ENCODE assay signal across 25 cellular contexts in genomic region chr2:147487286-147487979, GRCh38.
DNase-seq lines count a peak whose midpoint lies in the region; ATAC-seq and TF ChIP-seq lines count a peak whose summit lies in the region.
"Had no signal": no experiment of that assay in that cellular context is flagged by ENCODE, and none has a peak within 500 bp of the region (broad histone marks: within the 10 kb centered on the region; RNA-seq: fewer than 3 reads in every experiment).

No MANE protein-coding gene starts in this region.

- TF ChIP-seq EP300 in gastroesophageal sphincter (IDR thresholded peaks at IDR 0.05) = no peak

- 85 to 86% methylated on average over 1 to 2 of the region's 3 CpGs for WGBS in gastroesophageal sphincter (ENCODE audit: low coverage in 1 of 2), 2 donors
- 50 to 75% (median 61%) methylated on average over 3 of the region's 3 CpGs for WGBS in spleen, 5 donors

- POLR2A ChIA-PET in HEK293 (lab: Yijun Ruan, JAX) = no interaction called here

- no peak for TF ChIP-seq CTCF in HEK293 (tag by site-specific recombination; IDR thresholded peaks at IDR 0.05)
- no peak for TF ChIP-seq CTCF in VCaP (conservative IDR thresholded peaks at IDR 0.05)
- TF ChIP-seq CTCF in nephron (IDR thresholded peaks at IDR 0.05; ENCODE audit: unreplicated experiment in 3 of 3) = no peak
- TF ChIP-seq CTCF in gastroesophageal sphincter (IDR thresholded peaks at IDR 0.05) = no peak
- no peak for TF ChIP-seq CTCF in spleen (IDR thresholded peaks at IDR 0.05 in 8 of 11, conservative IDR thresholded peaks at IDR 0.05 in 3 of 11)

- H3K36me3 Mint-ChIP-seq in nephron (ENCODE audit: low read depth) = no peaks in the 10 kb centered on the region
- H3K36me3 Mint-ChIP-seq: CD4-positive, CD25-positive, alpha-beta regulatory T cell; natural killer cell treated with Interleukin-12 subunit alpha and Interleukin-12 subunit beta and Interleukin-15 and Interleukin-18, amount 100 ng/mL, for 72 hours had no signal

- intact Hi-C loops in spleen (cut with DNase I; ENCODE audit: low total_unique reads) = no loop called here

- CTCF ChIA-PET in HEK293 (lab: Yijun Ruan, JAX) = interaction anchor here (0.7 to 1.0 kb wide), 2 partner anchors 9 to 84 kb away, joined by 3 to 5 read pairs; no protein-coding TSS in a partner anchor

- H3K36me3 ChIP-seq in HEK293 (ENCODE audit: control insufficient read depth in 2 of 2, insufficient read depth in 1 of 2, low read length in 2 of 2) = no peaks in the 10 kb centered on the region
- H3K36me3 ChIP-seq in gastroesophageal sphincter = no peaks in the 10 kb centered on the region
- no peaks in the 10 kb centered on the region for H3K36me3 ChIP-seq in spleen
- H3K36me3 ChIP-seq: adrenal gland, pancreas, right atrium auricular region had no signal

- H3K4me3 Mint-ChIP-seq in nephron = peak overlapping the region in 1 of 3 experiments; percentile 19
- H3K4me3 Mint-ChIP-seq: activated CD4-positive, alpha-beta T cell treated with anti-CD3 and anti-CD28 coated beads, Interleukin-2, amount 10 ng/mL, durations not matched to agents 24 days and 14 days; CD4-positive, CD25-positive, alpha-beta regulatory T cell; effector memory CD8-positive, alpha-beta T cell; natural killer cell treated with Interleukin-12 subunit alpha and Interleukin-12 subunit beta and Interleukin-15 and Interleukin-18, amount 100 ng/mL, for 72 hours; stimulated activated naive CD8-positive, alpha-beta T cell treated with anti-CD3 and anti-CD28 coated beads, Interleukin-15, Interleukin-2, amounts not matched to agents 100 ng/mL and 50 ng/mL, for 24 hours had no signal

- DNase-seq in NCI-H146 treated with DMSO at 0.1 percent for 48 hours (lab: John Stamatoyannopoulos, UW; ENCODE audit: unreplicated experiment) (peak; percentile 52), AG20443 (ENCODE audit: low spot score) (no peak), spleen (no peak)
- DNase-seq: activated CD4-positive, alpha-beta T cell treated with anti-CD3 and anti-CD28 coated beads, Interleukin-2, amount 10 ng/mL, durations not matched to agents 24 days and 14 days; activated naive CD4-positive, alpha-beta T cell treated with Interleukin-2 at 50 U/mL for 16 hours; activated T-cell treated with anti-CD3 and anti-CD28 coated beads, Interleukin-2, amount 50 U/mL, for 48 hours; adrenal gland; CD4-positive, CD25-positive, alpha-beta regulatory T cell; effector memory CD8-positive, alpha-beta T cell; foreskin melanocyte; GOT3; KG1; left ventricle myocardium superior; MM.1S; pancreas; stimulated activated CD4-positive, alpha-beta T cell treated with anti-CD3 and anti-CD28 coated beads, Interleukin-12 subunit alpha, Interleukin-12 subunit beta, amount 100 ng/mL, for 4 hours had no signal

- peak overlapping the region; percentile 21 to 80 (median 57) for H3K27ac Mint-ChIP-seq in nephron
- H3K27ac Mint-ChIP-seq: activated CD4-positive, alpha-beta T cell treated with anti-CD3 and anti-CD28 coated beads, Interleukin-2, amount 10 ng/mL, durations not matched to agents 24 days and 14 days; CD4-positive, CD25-positive, alpha-beta regulatory T cell; effector memory CD8-positive, alpha-beta T cell; natural killer cell treated with Interleukin-12 subunit alpha and Interleukin-12 subunit beta and Interleukin-15 and Interleukin-18, amount 100 ng/mL, for 72 hours; stimulated activated naive CD8-positive, alpha-beta T cell treated with anti-CD3 and anti-CD28 coated beads, Interleukin-15, Interleukin-2, amounts not matched to agents 100 ng/mL and 50 ng/mL, for 24 hours had no signal

- TF ChIP-seq POLR2A in gastroesophageal sphincter (IDR thresholded peaks at IDR 0.05) (no peak), spleen (IDR thresholded peaks at IDR 0.05) (no peak)

- peaks cover 6% of the 10 kb centered on the region; the same call in 1 of the 2 replicates for H3K4me1 ChIP-seq in HEK293 (ENCODE audit: control insufficient read depth, insufficient read depth, low read length)
- peaks cover 0 to 10% (median 0%) of the 10 kb centered on the region in 3 donors for H3K4me1 ChIP-seq in gastroesophageal sphincter
- peaks cover 0 to 5% (median 0%) of the 10 kb centered on the region in 6 donors for H3K4me1 ChIP-seq in spleen
- H3K4me1 ChIP-seq: adrenal gland, pancreas, right atrium auricular region had no signal

- H3K4me3 ChIP-seq in HEK293 (ENCODE audit: low read depth, low read length) (no peak overlapping the region), gastroesophageal sphincter (no peak overlapping the region), spleen (no peak overlapping the region)
- H3K4me3 ChIP-seq: adrenal gland, pancreas, right atrium auricular region had no signal

- H3K9me3 Mint-ChIP-seq in nephron = no peaks in the 10 kb centered on the region
- H3K9me3 Mint-ChIP-seq: natural killer cell treated with Interleukin-12 subunit alpha and Interleukin-12 subunit beta and Interleukin-15 and Interleukin-18, amount 100 ng/mL, for 72 hours; stimulated activated naive CD8-positive, alpha-beta T cell treated with anti-CD3 and anti-CD28 coated beads, Interleukin-15, Interleukin-2, amounts not matched to agents 100 ng/mL and 50 ng/mL, for 24 hours had no signal

- no peak overlapping the region for H3K27ac ChIP-seq in HEK293 (ENCODE audit: extremely low read depth, low read depth, low read length)
- H3K27ac ChIP-seq in VCaP = peak overlapping the region; percentile 84
- H3K27ac ChIP-seq in gastroesophageal sphincter = no peak overlapping the region
- H3K27ac ChIP-seq in spleen = no peak overlapping the region
- H3K27ac ChIP-seq: adrenal gland, pancreas, right atrium auricular region had no signal

- H3K9me3 ChIP-seq in HEK293 (ENCODE audit: control insufficient read depth, insufficient read depth, low read depth, low read length) = no peaks in the 10 kb centered on the region
- no peaks in the 10 kb centered on the region for H3K9me3 ChIP-seq in gastroesophageal sphincter
- H3K9me3 ChIP-seq in spleen = no peaks in the 10 kb centered on the region
- H3K9me3 ChIP-seq: adrenal gland, pancreas, right atrium auricular region had no signal

- no peaks in the 10 kb centered on the region for H3K27me3 ChIP-seq in gastroesophageal sphincter
- no peaks in the 10 kb centered on the region for H3K27me3 ChIP-seq in spleen (replicated peaks in 1 of 7)
- H3K27me3 ChIP-seq: adrenal gland, pancreas, right atrium auricular region had no signal

- H3K27me3 Mint-ChIP-seq in nephron (ENCODE audit: low read depth) = no peaks in the 10 kb centered on the region
- H3K27me3 Mint-ChIP-seq: activated CD4-positive, alpha-beta T cell treated with anti-CD3 and anti-CD28 coated beads, Interleukin-2, amount 10 ng/mL, durations not matched to agents 24 days and 14 days; CD4-positive, CD25-positive, alpha-beta regulatory T cell; effector memory CD8-positive, alpha-beta T cell; natural killer cell treated with Interleukin-12 subunit alpha and Interleukin-12 subunit beta and Interleukin-15 and Interleukin-18, amount 100 ng/mL, for 72 hours; stimulated activated naive CD8-positive, alpha-beta T cell treated with anti-CD3 and anti-CD28 coated beads, Interleukin-15, Interleukin-2, amounts not matched to agents 100 ng/mL and 50 ng/mL, for 24 hours had no signal

- no peak for ATAC-seq in gastroesophageal sphincter
- ATAC-seq: effector memory CD8-positive, alpha-beta T cell; esophagus mucosa; left ventricle myocardium superior; natural killer cell treated with Interleukin-12 subunit alpha and Interleukin-12 subunit beta and Interleukin-15 and Interleukin-18, amount 100 ng/mL, for 72 hours; pancreas; SK-N-SH treated with all-trans-retinoic acid at 6 μM for 48 hours had no signal

- H3K4me1 Mint-ChIP-seq in nephron = peaks cover 63% of the 10 kb centered on the region

TF ChIP-seq in HEK293, 187 proteins besides CTCF, POLR2A, EP300 and RAD21 (continues in another document):
- TF ChIP-seq ZNF600 (tag by site-specific recombination; IDR thresholded peaks at IDR 0.05) = peak; percentile 93
- TF ChIP-seq, protein P1, sequence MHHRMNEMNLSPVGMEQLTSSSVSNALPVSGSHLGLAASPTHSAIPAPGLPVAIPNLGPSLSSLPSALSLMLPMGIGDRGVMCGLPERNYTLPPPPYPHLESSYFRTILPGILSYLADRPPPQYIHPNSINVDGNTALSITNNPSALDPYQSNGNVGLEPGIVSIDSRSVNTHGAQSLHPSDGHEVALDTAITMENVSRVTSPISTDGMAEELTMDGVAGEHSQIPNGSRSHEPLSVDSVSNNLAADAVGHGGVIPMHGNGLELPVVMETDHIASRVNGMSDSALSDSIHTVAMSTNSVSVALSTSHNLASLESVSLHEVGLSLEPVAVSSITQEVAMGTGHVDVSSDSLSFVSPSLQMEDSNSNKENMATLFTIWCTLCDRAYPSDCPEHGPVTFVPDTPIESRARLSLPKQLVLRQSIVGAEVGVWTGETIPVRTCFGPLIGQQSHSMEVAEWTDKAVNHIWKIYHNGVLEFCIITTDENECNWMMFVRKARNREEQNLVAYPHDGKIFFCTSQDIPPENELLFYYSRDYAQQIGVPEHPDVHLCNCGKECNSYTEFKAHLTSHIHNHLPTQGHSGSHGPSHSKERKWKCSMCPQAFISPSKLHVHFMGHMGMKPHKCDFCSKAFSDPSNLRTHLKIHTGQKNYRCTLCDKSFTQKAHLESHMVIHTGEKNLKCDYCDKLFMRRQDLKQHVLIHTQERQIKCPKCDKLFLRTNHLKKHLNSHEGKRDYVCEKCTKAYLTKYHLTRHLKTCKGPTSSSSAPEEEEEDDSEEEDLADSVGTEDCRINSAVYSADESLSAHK (tag by site-specific recombination; IDR thresholded peaks at IDR 0.05) = no peak
